Comparison of ENCODE assay signal across 14 cellular contexts in genomic region chr7:94423865-94424264, GRCh38. TPM values are rescaled to one million over a fixed set of nuclear protein-coding genes. Genes with fewer than 3 reads are reported as not detected.
DNase-seq lines count a peak whose midpoint lies in the region; ATAC-seq and TF ChIP-seq lines count a peak whose summit lies in the region.
"Had no signal": no experiment of that assay in that cellular context is flagged by ENCODE, and none has a peak within 500 bp of the region (broad histone marks: within the 10 kb centered on the region; RNA-seq: fewer than 3 reads in every experiment).

No MANE protein-coding gene starts in this region.

- ATAC-seq in GM18858 (IDR thresholded peaks at IDR 0.05; ENCODE audit: unreplicated experiment) (no peak), GM18861 (IDR thresholded peaks at IDR 0.05; ENCODE audit: unreplicated experiment) (no peak)

- H3K27me3 ChIP-seq in ascending aorta, result no peaks in the 10 kb centered on the region

- peaks cover 90 to 98% of the 10 kb centered on the region in 2 donors for H3K36me3 ChIP-seq in ascending aorta

- no peak overlapping the region for H3K4me3 ChIP-seq in ascending aorta

- TF ChIP-seq CTCF in ascending aorta (IDR thresholded peaks at IDR 0.05), result no peak

- H3K27ac ChIP-seq in ascending aorta, result peak overlapping the region; percentile 42 to 73

- intact Hi-C loops in ascending aorta (cut with DNase I), result no loop called here

- peaks cover 0 to 5% of the 10 kb centered on the region in 2 donors for H3K4me1 ChIP-seq in ascending aorta

- DNase-seq in GM03348 (ENCODE audit: low spot score) (peak; percentile 54), ascending aorta (ENCODE audit: low spot score in 2 of 2) (no peak), fibroblast of the conjunctiva (ENCODE audit: low read depth) (peak; percentile 56), stromal cell of bone marrow (ENCODE audit: low read depth) (peak; percentile 69), NCI-H526 treated with DMSO at 0.1 percent for 48 hours (lab: John Stamatoyannopoulos, UW) (no peak)
- no peak for DNase-seq in stimulated activated CD4-positive, alpha-beta T cell treated with anti-CD3 and anti-CD28 coated beads, Interleukin-4, amount 100 ng/mL, for 1 hour
- DNase-seq: activated CD4-positive, alpha-beta T cell treated with anti-CD3 and anti-CD28 coated beads, Interleukin-2, amount 10 ng/mL, durations not matched to agents 24 days and 14 days; aorta; CD4-positive, CD25-positive, alpha-beta regulatory T cell; NCI-H1105; stimulated activated CD4-positive, alpha-beta T cell treated with anti-CD3 and anti-CD28 coated beads, Interleukin-15, amount 100 ng/mL, for 24 hours had no signal

- H3K9me3 ChIP-seq in ascending aorta, result no peaks in the 10 kb centered on the region

RNA-seq across cellular contexts. Expression of gene COL1A2, which starts 29.2 kb away (rescaled TPM):
- total RNA-seq in ascending aorta, result 692 TPM
- total RNA-seq: CD4-positive, CD25-positive, alpha-beta regulatory T cell; NCI-H460 had no signal

Comparison
In these comparisons a context has a peak if more than half of its experiments do, and no peak if none do; other contexts are left out.
1. DNase-seq: peak in GM03348 (single experiment), fibroblast of the conjunctiva (single experiment) and stromal cell of bone marrow (single experiment); none in ascending aorta (0 of 2), stimulated activated CD4-positive, alpha-beta T cell treated with anti-CD3 and anti-CD28 coated beads, Interleukin-4, amount 100 ng/mL, for 1 hour (single experiment) and NCI-H526 treated with DMSO at 0.1 percent for 48 hours (single experiment).